In genomic region chr9:13088734-13089427, GRCh38 we compare ENCODE assay signal across 8 cellular contexts.
DNase-seq lines count a peak whose midpoint lies in the region; ATAC-seq and TF ChIP-seq lines count a peak whose summit lies in the region.

No MANE protein-coding gene starts in this region.

- H3K4me3 ChIP-seq in kidney epithelial cell (ENCODE audit: low read depth, low read length), result no peak overlapping the region
- H3K4me3 ChIP-seq in uterus, result no peak overlapping the region

- in situ Hi-C loops in T47D (cut with HindIII; ENCODE audit: low pct_unique_long_range_greater_than_20kb, low sequenced_read_pairs), result no loop called here

- peak; percentile 51 for ATAC-seq in HG03439 (IDR thresholded peaks at IDR 0.05; ENCODE audit: unreplicated experiment)

- H3K4me1 ChIP-seq in uterus, result peaks cover 0 to 4% of the 10 kb centered on the region in 2 donors

- H3K27me3 ChIP-seq in kidney epithelial cell (ENCODE audit: control insufficient read depth, insufficient read depth, low read length) (no peaks in the 10 kb centered on the region), uterus (no peaks in the 10 kb centered on the region)

- no peak overlapping the region for H3K27ac ChIP-seq in uterus

- no peak for TF ChIP-seq POLR2A in uterus (IDR thresholded peaks at IDR 0.05)

- H3K36me3 ChIP-seq in kidney epithelial cell (ENCODE audit: control insufficient read depth, insufficient read depth, low read length) (no peaks in the 10 kb centered on the region), uterus (no peaks in the 10 kb centered on the region)

- TF ChIP-seq CTCF in kidney epithelial cell (IDR thresholded peaks at IDR 0.05; ENCODE audit: insufficient read depth, low read length, poor library complexity, severe bottlenecking) (peak; percentile 77), uterus (IDR thresholded peaks at IDR 0.05) (peak; percentile 45 to 76 (median 59))

- DNase-seq in NOMO-1 treated with DMSO at 0.1 percent for 48 hours (lab: John Stamatoyannopoulos, UW; ENCODE audit: unreplicated experiment), result peak; percentile 0
- DNase-seq in NOMO-1 treated with dmso at 0.1 percent for 144 hours (lab: John Stamatoyannopoulos, UW; ENCODE audit: unreplicated experiment), result no peak
- peak; percentile 67 to 82 for DNase-seq in NCI-H526 (lab: John Stamatoyannopoulos, UW)
- peak; percentile 18 to 87 for DNase-seq in T47D (ENCODE audit: low read depth in 1 of 2, low spot score in 1 of 2)
- peak; percentile 18 for DNase-seq in kidney epithelial cell (ENCODE audit: low read depth)
- DNase-seq in uterus, result no peak
- DNase-seq in stimulated activated CD4-positive, alpha-beta T cell treated with anti-CD3 and anti-CD28 coated beads, Interleukin-12 subunit alpha, Interleukin-12 subunit beta, amount 100 ng/mL, for 4 hours, result no peak

- H3K9me3 ChIP-seq in uterus, result no peaks in the 10 kb centered on the region

- intact Hi-C loops in uterus (cut with DNase I; ENCODE audit: low total_unique reads), result no loop called here

Comparison
In these comparisons a context has a peak if more than half of its experiments do, and no peak if none do; other contexts are left out.
1. DNase-seq: peak in NOMO-1 treated with DMSO at 0.1 percent for 48 hours (single experiment), NCI-H526 (2 of 2), T47D (2 of 2) and kidney epithelial cell (single experiment); none in NOMO-1 treated with dmso at 0.1 percent for 144 hours (single experiment), uterus (0 of 2) and stimulated activated CD4-positive, alpha-beta T cell treated with anti-CD3 and anti-CD28 coated beads, Interleukin-12 subunit alpha, Interleukin-12 subunit beta, amount 100 ng/mL, for 4 hours (single experiment).